In the genomic region with DNA sequence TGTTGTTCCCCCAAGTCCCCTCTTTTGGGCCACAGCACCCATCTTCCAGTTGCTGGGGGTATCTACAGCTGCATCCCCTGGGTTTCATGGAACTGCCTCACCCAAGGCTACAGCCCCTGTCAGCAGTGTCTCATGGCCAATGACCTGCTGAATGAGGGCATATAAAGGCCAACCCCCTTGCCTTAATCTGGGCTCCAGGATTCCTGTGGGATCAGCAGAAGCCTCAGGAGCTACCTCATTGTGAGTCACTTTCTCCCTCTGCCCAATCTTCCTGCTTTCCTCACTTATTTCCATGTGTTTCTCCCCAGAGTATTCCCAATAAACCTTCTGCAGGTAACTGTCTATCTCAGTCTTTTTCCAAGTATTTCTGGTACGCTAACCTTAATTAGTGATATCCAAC, we compare ENCODE assay signal across 15 cellular contexts. TPM values are rescaled to one million over a fixed set of nuclear protein-coding genes. Genes with fewer than 3 reads are reported as not detected.
DNase-seq lines count a peak whose midpoint lies in the region; ATAC-seq and TF ChIP-seq lines count a peak whose summit lies in the region.
"Had no signal": no experiment of that assay in that cellular context is flagged by ENCODE, and none has a peak within 500 bp of the region (broad histone marks: within the 10 kb centered on the region; RNA-seq: fewer than 3 reads in every experiment).

No MANE protein-coding gene starts in this region.

- H3K9me3 Mint-ChIP-seq in natural killer cell: no peaks in the 10 kb centered on the region
- H3K9me3 Mint-ChIP-seq: activated CD4-positive, alpha-beta T cell treated with anti-CD3 and anti-CD28 coated beads, Interleukin-2, amount 10 ng/mL, durations not matched to agents 7 days and 5 days; activated T-cell treated with anti-CD3 and anti-CD28 coated beads, Interleukin-2, amount 50 U/mL, for 72 hours; dendritic cell treated with granulocyte-macrophage colony-stimulating factor and Interleukin-4, amounts not matched to agents 40 ng/mL and 50 ng/mL, for 4 days had no signal

- no peaks in the 10 kb centered on the region for H3K36me3 ChIP-seq in mammary epithelial cell (ENCODE audit: insufficient read depth, low read length)
- no peaks in the 10 kb centered on the region for H3K36me3 ChIP-seq in mesenchymal stem cell (ENCODE audit: control insufficient read depth in 1 of 2, insufficient read depth in 2 of 2, low read depth in 1 of 2, low read length in 2 of 2)
- no peaks in the 10 kb centered on the region for H3K36me3 ChIP-seq in aorta (ENCODE audit: control insufficient read depth in 1 of 2, insufficient read depth in 2 of 2, low read length in 1 of 2)
- H3K36me3 ChIP-seq in esophagus muscularis mucosa: no peaks in the 10 kb centered on the region

- in situ Hi-C loops in mammary epithelial cell (cut with MboI; ENCODE audit: low sequenced_read_pairs in 2 of 2): no loop called here

- peaks cover 5 to 7% of the 10 kb centered on the region in 2 donors for H3K27me3 Mint-ChIP-seq in natural killer cell (ENCODE audit: low read depth in 2 of 2)
- H3K27me3 Mint-ChIP-seq: dendritic cell treated with granulocyte-macrophage colony-stimulating factor and Interleukin-4, amounts not matched to agents 40 ng/mL and 50 ng/mL, for 4 days had no signal

- no peaks in the 10 kb centered on the region for H3K4me1 Mint-ChIP-seq in natural killer cell

- no peak overlapping the region for H3K18ac ChIP-seq in mesenchymal stem cell (ENCODE audit: low read depth in 1 of 2, low read length in 2 of 2)

- no TSS peak for BruUV-seq in mammary epithelial cell (replicated peaks; lab: Mats Ljungman, UMichigan)

- H3K79me1 ChIP-seq in mesenchymal stem cell (replicated peaks; ENCODE audit: low read length, poor library complexity, severe bottlenecking): no peaks in the 10 kb centered on the region

- 93% methylated on average over 1 of the region's 1 CpG for WGBS in mammary epithelial cell (ENCODE audit: low coverage, missing lambda C conversion rate)
- WGBS in mesenchymal stem cell: no CpG with 5 or more reads among the region's 1 CpG
- WGBS in aorta, 2 donors: 85 to 93% methylated on average over 1 of the region's 1 CpG
- 92% methylated on average over 1 of the region's 1 CpG for WGBS in esophagus muscularis mucosa

- H3K4me2 ChIP-seq in mammary epithelial cell (ENCODE audit: insufficient read depth, low read depth, low read length) (peak overlapping the region; percentile 69), mesenchymal stem cell (ENCODE audit: low read length, poor library complexity, severe bottlenecking) (no peak overlapping the region)

- H3K9me3 ChIP-seq in mammary epithelial cell (replicated peaks; ENCODE audit: insufficient read depth, low read length) (no peaks in the 10 kb centered on the region), mesenchymal stem cell (ENCODE audit: control insufficient read depth, low read length) (no peaks in the 10 kb centered on the region), aorta (ENCODE audit: control insufficient read depth, low read length) (no peaks in the 10 kb centered on the region), esophagus muscularis mucosa (no peaks in the 10 kb centered on the region)

- no peak overlapping the region for H3K27ac Mint-ChIP-seq in natural killer cell
- H3K27ac Mint-ChIP-seq: activated CD4-positive, alpha-beta T cell treated with anti-CD3 and anti-CD28 coated beads, Interleukin-2, amount 10 ng/mL, durations not matched to agents 7 days and 5 days; activated T-cell treated with anti-CD3 and anti-CD28 coated beads, Interleukin-2, amount 50 U/mL, for 72 hours; CD4-positive, CD25-positive, alpha-beta regulatory T cell; dendritic cell treated with granulocyte-macrophage colony-stimulating factor and Interleukin-4, amounts not matched to agents 40 ng/mL and 50 ng/mL, for 4 days had no signal

- CTCF ChIA-PET in mammary epithelial cell (lab: Charles Lee; ENCODE audit: low non-redundant PET): interaction anchor here (0.7 kb wide), 1 partner anchor 1653 kb away, joined by 4 read pairs; no protein-coding TSS in a partner anchor

- H4K91ac ChIP-seq in mesenchymal stem cell (ENCODE audit: low read length): no peak overlapping the region

- no peaks in the 10 kb centered on the region for H3K27me3 ChIP-seq in mammary epithelial cell (ENCODE audit: insufficient read depth, low read length)
- H3K27me3 ChIP-seq in mesenchymal stem cell (ENCODE audit: control insufficient read depth in 1 of 2, insufficient read depth in 1 of 2, low read length in 2 of 2): no peaks in the 10 kb centered on the region
- H3K27me3 ChIP-seq in aorta (ENCODE audit: control insufficient read depth in 1 of 2, insufficient read depth in 2 of 2, low read length in 1 of 2): no peaks in the 10 kb centered on the region
- peaks cover 0 to 4% (median 0%) of the 10 kb centered on the region in 4 donors for H3K27me3 ChIP-seq in esophagus muscularis mucosa

- TF ChIP-seq EP300 in esophagus muscularis mucosa (IDR thresholded peaks at IDR 0.05): no peak

- H2BK120ac ChIP-seq in mesenchymal stem cell (ENCODE audit: low read depth, low read length): no peak overlapping the region

- H3K4me3 ChIP-seq in mammary epithelial cell (replicated peaks in 1 of 3; ENCODE audit: insufficient read depth in 1 of 3, low read depth in 2 of 3, low read length in 3 of 3): no peak overlapping the region
- no peak overlapping the region for H3K4me3 ChIP-seq in mesenchymal stem cell (ENCODE audit: insufficient read depth in 1 of 2, low read depth in 1 of 2, low read length in 2 of 2)
- H3K4me3 ChIP-seq in aorta (ENCODE audit: low read length in 2 of 2): no peak overlapping the region
- no peak overlapping the region for H3K4me3 ChIP-seq in esophagus muscularis mucosa

- no peak overlapping the region for H2AK5ac ChIP-seq in mesenchymal stem cell (ENCODE audit: low read length, severe bottlenecking)

- H3K23ac ChIP-seq in mesenchymal stem cell (ENCODE audit: low read length in 2 of 2): no peak overlapping the region

- no peak overlapping the region for H4K8ac ChIP-seq in mesenchymal stem cell (ENCODE audit: low read length)

- dilution Hi-C loops in mammary epithelial cell (cut with HindIII; ENCODE audit: low sequenced_read_pairs): no loop called here

- H3K14ac ChIP-seq in mesenchymal stem cell (ENCODE audit: low read length in 2 of 2): no peak overlapping the region

- TF ChIP-seq POLR2A in esophagus muscularis mucosa (IDR thresholded peaks at IDR 0.05; ENCODE audit: low read depth): no peak

- no peak overlapping the region for H2AFZ ChIP-seq in mammary epithelial cell (ENCODE audit: low read depth, low read length)
- no peak overlapping the region for H2AFZ ChIP-seq in mesenchymal stem cell (ENCODE audit: low read depth, low read length)

- H3K79me2 ChIP-seq in mammary epithelial cell (ENCODE audit: insufficient read depth, low read length): peaks cover 27% of the 10 kb centered on the region

- H2BK15ac ChIP-seq in mesenchymal stem cell (ENCODE audit: low read depth, poor library complexity, severe bottlenecking): no peak overlapping the region

- no peak overlapping the region for H3K4me3 Mint-ChIP-seq in natural killer cell
- H3K4me3 Mint-ChIP-seq: activated CD4-positive, alpha-beta T cell treated with anti-CD3 and anti-CD28 coated beads, Interleukin-2, amount 10 ng/mL, durations not matched to agents 7 days and 5 days; activated T-cell treated with anti-CD3 and anti-CD28 coated beads, Interleukin-2, amount 50 U/mL, for 72 hours; CD4-positive, CD25-positive, alpha-beta regulatory T cell; dendritic cell treated with granulocyte-macrophage colony-stimulating factor and Interleukin-4, amounts not matched to agents 40 ng/mL and 50 ng/mL, for 4 days had no signal

- H2BK5ac ChIP-seq in mesenchymal stem cell (ENCODE audit: low read depth, low read length, poor library complexity, severe bottlenecking): no peak overlapping the region

- DNase-seq in EH (ENCODE audit: low read depth): peak; percentile 79
- peak; percentile 94 for DNase-seq in NCI-H226
- peak; percentile 87 for DNase-seq in mammary epithelial cell
- peak; percentile 38 for DNase-seq in mesenchymal stem cell
- DNase-seq in aorta: no peak
- DNase-seq in esophagus muscularis mucosa (ENCODE audit: extremely low spot score): no peak
- DNase-seq in activated CD4-positive, alpha-beta T cell treated with anti-CD3 and anti-CD28 coated beads, Interleukin-2, amount 50 U/mL, for 48 hours: no peak
- no peak for DNase-seq in natural killer cell
- DNase-seq: activated CD4-positive, alpha-beta T cell treated with anti-CD3 and anti-CD28 coated beads, Interleukin-2, amount 10 ng/mL, durations not matched to agents 7 days and 5 days; amniotic stem cell; GDM1 had no signal

- no peaks in the 10 kb centered on the region for H4K20me1 ChIP-seq in mammary epithelial cell (ENCODE audit: insufficient read depth, low read length)

- ATAC-seq in aorta (ENCODE audit: low FRiP score) (no peak), natural killer cell (no peak)
- ATAC-seq: activated T-cell treated with anti-CD3 and anti-CD28 coated beads, Interleukin-2, amount 50 U/mL, for 72 hours had no signal

- intact Hi-C loops in mammary epithelial cell (cut with micrococcal nuclease) (no loop called here), aorta (cut with DNase I) (no loop called here), esophagus muscularis mucosa (cut with DNase I) (no loop called here), natural killer cell (cut with micrococcal nuclease) (no loop called here)

- H3K36me3 Mint-ChIP-seq in natural killer cell: no peaks in the 10 kb centered on the region
- H3K36me3 Mint-ChIP-seq: CD4-positive, CD25-positive, alpha-beta regulatory T cell had no signal

- TF ChIP-seq CTCF in mammary epithelial cell (conservative IDR thresholded peaks at IDR 0.05 in 1 of 2, IDR thresholded peaks at IDR 0.05 in 1 of 2; ENCODE audit: extremely low read depth in 1 of 2, insufficient read depth in 1 of 2, low read depth in 1 of 2, low read length in 2 of 2) (no peak), esophagus muscularis mucosa (IDR thresholded peaks at IDR 0.05) (no peak), natural killer cell (IDR thresholded peaks at IDR 0.05) (no peak)

- H3K9ac ChIP-seq in mammary epithelial cell (ENCODE audit: insufficient read depth, low read length) (peak overlapping the region; percentile 63), mesenchymal stem cell (ENCODE audit: low read length) (no peak overlapping the region)

- no peak overlapping the region for H2BK12ac ChIP-seq in mesenchymal stem cell (ENCODE audit: low read length in 2 of 2)

- H3K27ac ChIP-seq in mammary epithelial cell (ENCODE audit: insufficient read depth, low read depth, low read length) (peak overlapping the region; percentile 96), mesenchymal stem cell (ENCODE audit: low read length, poor library complexity, severe bottlenecking) (peak overlapping the region; percentile 9), aorta (ENCODE audit: low read depth in 1 of 2, low read length in 2 of 2) (no peak overlapping the region), esophagus muscularis mucosa (replicated peaks in 1 of 4) (no peak overlapping the region)

- H3K4ac ChIP-seq in mesenchymal stem cell (ENCODE audit: low read depth in 1 of 2, low read length in 2 of 2): no peak overlapping the region

- H3K4me1 ChIP-seq in mammary epithelial cell (ENCODE audit: insufficient read depth, low read length) (peaks cover 37% of the 10 kb centered on the region), mesenchymal stem cell (ENCODE audit: control insufficient read depth, insufficient read depth, low read depth, low read length) (peaks cover 6% of the 10 kb centered on the region), aorta (ENCODE audit: control insufficient read depth in 1 of 2, insufficient read depth in 2 of 2, low read length in 2 of 2) (no peaks in the 10 kb centered on the region), esophagus muscularis mucosa (no peaks in the 10 kb centered on the region)

RNA-seq across cellular contexts. Expression of a gene that starts 37.3 kb away (rescaled TPM):
- total RNA-seq in mammary epithelial cell (10 to 100 TPM in 1 of 2 donors, 1 to 10 TPM in 1; 5.8 to 13.4 TPM), aorta (not detected), esophagus muscularis mucosa (under 1 TPM; 0.11 to 0.42 (median 0.15) TPM), natural killer cell (not detected)
- polyA plus RNA-seq in mammary epithelial cell (3.0 TPM), aorta (under 1 TPM in 1 of 2 donors, not detected in 1; 0.13 TPM)
- 20.5 TPM for polyA minus RNA-seq in mammary epithelial cell
- polyA plus RNA-seq in mesenchymal stem cell (2013, experiment 1 of 2): 0.19 TPM
- 0.21 TPM for polyA plus RNA-seq in mesenchymal stem cell (2013, experiment 2 of 2)
- total RNA-seq: activated CD4-positive, alpha-beta T cell treated with anti-CD3 and anti-CD28 coated beads, Interleukin-2, amount 10 ng/mL, durations not matched to agents 7 days and 5 days; activated T-cell treated with anti-CD3 and anti-CD28 coated beads, Interleukin-2, amount 50 U/mL, for 72 hours; CD4-positive, CD25-positive, alpha-beta regulatory T cell; T-helper 1 cell treated with Interleukin-12 subunit alpha and Interleukin-12 subunit beta and Interleukin-4 antibody, amounts not matched to agents 30 ng/mL and 1 ng/mL, for 36 hours had no signal
- polyA plus RNA-seq: CD4-positive, CD25-positive, alpha-beta regulatory T cell had no signal

Comparison
In these comparisons a context has a peak if more than half of its experiments do, and no peak if none do; other contexts are left out.
1. DNase-seq: peak in EH (single experiment), NCI-H226 (single experiment), mammary epithelial cell (single experiment) and mesenchymal stem cell (single experiment); none in aorta (0 of 2), esophagus muscularis mucosa (single experiment), activated CD4-positive, alpha-beta T cell treated with anti-CD3 and anti-CD28 coated beads, Interleukin-2, amount 50 U/mL, for 48 hours (0 of 2) and natural killer cell (single experiment).
2. H3K27ac ChIP-seq: peak in mammary epithelial cell (single experiment) and mesenchymal stem cell (single experiment); none in aorta (0 of 2) and esophagus muscularis mucosa (0 of 4).
3. RNA of a gene that starts 37.3 kb away (total RNA-seq): 5.8 to 13.4 TPM in mammary epithelial cell; 0.11 to 0.42 TPM in esophagus muscularis mucosa, not detected in aorta and not detected in natural killer cell; every median in the first group is over 4 times any median in the second.